Comparison of ENCODE assay signal across 28 cellular contexts in genomic region chr9:126829035-126829434, GRCh38.
"Had no signal": no experiment of that assay in that cellular context is flagged by ENCODE, and none has a peak within 500 bp of the region (broad histone marks: within the 10 kb centered on the region; RNA-seq: fewer than 3 reads in every experiment).

No MANE protein-coding gene starts in this region.

- H3K4me1 ChIP-seq: neural progenitor cell, parathyroid adenoma, suprapubic skin, upper lobe of right lung, uterus had no signal

- H3K9me3 ChIP-seq: gastroesophageal sphincter, heart left ventricle, mucosa of descending colon, right lobe of liver, suprapubic skin, transverse colon, upper lobe of right lung, uterus had no signal

- DNase-seq: dorsolateral prefrontal cortex; effector CD4-positive, alpha-beta T cell; foreskin fibroblast; heart left ventricle; kidney; mucosa of descending colon; naive B cell; right lobe of liver; stimulated activated CD4-positive, alpha-beta T cell treated with anti-CD3 and anti-CD28 coated beads, Interleukin-12 subunit alpha, Interleukin-12 subunit beta, amount 100 ng/mL, for 4 hours; stimulated activated CD4-positive, alpha-beta T cell treated with anti-CD3 and anti-CD28 coated beads, Interleukin-1b, Interleukin-23, amount 100 ng/mL, for 48 hours; stimulated activated CD4-positive, alpha-beta T cell treated with anti-CD3 and anti-CD28 coated beads, Interleukin-4, amount 100 ng/mL, for 1 hour; stimulated activated CD8-positive, alpha-beta memory T cell treated with anti-CD3 and anti-CD28 coated beads, Interleukin-4, amount 100 ng/mL, for 48 hours; stimulated activated naive CD4-positive, alpha-beta T cell; stimulated activated naive CD8-positive, alpha-beta T cell treated with anti-CD3 and anti-CD28 coated beads, Interleukin-15, amount 100 ng/mL, for 72 hours; transverse colon; upper lobe of right lung; uterus had no signal

- H3K4me1 Mint-ChIP-seq: neural progenitor cell had no signal

- H3K27me3 Mint-ChIP-seq: memory B cell; naive B cell; progenitor cell of endocrine pancreas; stimulated activated naive CD8-positive, alpha-beta T cell treated with anti-CD3 and anti-CD28 coated beads, Interleukin-15, amount 100 ng/mL, for 72 hours had no signal

- H3K4me3 Mint-ChIP-seq: memory B cell; naive B cell; nephron; neural progenitor cell; stimulated activated naive CD8-positive, alpha-beta T cell treated with anti-CD3 and anti-CD28 coated beads, Interleukin-15, amount 100 ng/mL, for 72 hours had no signal

- ATAC-seq: gastroesophageal sphincter; heart left ventricle; left lobe of liver; mucosa of descending colon; right lobe of liver; stimulated activated naive CD8-positive, alpha-beta T cell treated with anti-CD3 and anti-CD28 coated beads, Interleukin-15, amount 100 ng/mL, for 72 hours; upper lobe of right lung had no signal

- H3K27me3 ChIP-seq: dorsolateral prefrontal cortex, gastroesophageal sphincter, heart left ventricle, hepatocyte, neural progenitor cell, right lobe of liver, suprapubic skin, transverse colon, upper lobe of right lung, uterus had no signal

- H3K4me3 ChIP-seq: dorsolateral prefrontal cortex, gastroesophageal sphincter, heart left ventricle, hepatocyte, lung, mucosa of descending colon, neural progenitor cell, right lobe of liver, smooth muscle cell, suprapubic skin, transverse colon, upper lobe of right lung, uterus had no signal

- H3K36me3 ChIP-seq: neural progenitor cell, uterus had no signal

- H3K9me3 Mint-ChIP-seq: memory B cell; naive B cell; nephron; stimulated activated naive CD8-positive, alpha-beta T cell treated with anti-CD3 and anti-CD28 coated beads, Interleukin-15, amount 100 ng/mL, for 72 hours had no signal

- H3K27ac Mint-ChIP-seq: memory B cell, nephron, neural progenitor cell, progenitor cell of endocrine pancreas had no signal

- FAIRE-seq: kidney had no signal
